In the genomic region with DNA sequence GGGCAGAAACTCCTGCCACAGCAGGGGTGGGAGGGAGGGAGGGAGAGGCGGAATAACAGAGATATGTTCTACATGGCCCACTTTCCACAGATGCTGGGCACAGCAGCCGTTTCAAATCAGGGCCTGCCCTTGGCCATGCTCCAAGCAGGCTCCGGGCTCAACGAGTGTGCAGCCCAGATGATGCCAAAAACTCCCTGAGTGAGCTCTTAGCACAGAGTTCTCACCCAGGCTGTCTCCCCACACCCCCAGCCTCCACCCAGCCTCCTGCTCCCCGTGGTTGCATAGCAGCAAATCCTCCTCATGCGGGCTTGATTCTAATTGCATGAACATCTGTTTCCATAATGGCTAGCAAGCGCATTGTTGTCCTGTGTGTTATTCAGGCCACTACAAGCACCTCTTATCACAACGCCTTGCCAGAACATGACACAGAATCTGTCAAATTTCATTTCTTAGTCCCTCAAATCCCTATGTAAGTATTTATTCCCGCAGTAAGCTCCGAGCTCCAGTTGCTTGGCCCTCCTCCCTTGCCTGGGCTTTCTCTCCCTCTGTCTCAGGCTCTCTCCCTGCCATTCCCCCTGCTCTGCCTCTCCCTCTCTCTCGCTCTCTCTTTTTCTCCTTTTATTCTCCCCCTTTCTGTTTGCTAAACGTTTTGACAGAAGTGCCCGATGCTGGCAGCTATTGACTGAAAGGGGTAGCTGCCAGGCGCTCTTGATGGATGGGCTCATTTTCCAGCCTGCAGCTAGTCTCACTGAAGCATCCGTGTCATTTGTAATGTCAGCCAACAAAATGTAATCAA, we compare ENCODE assay signal across 16 cellular contexts.
DNase-seq lines count a peak whose midpoint lies in the region; ATAC-seq, FAIRE-seq and TF ChIP-seq lines count a peak whose summit lies in the region.
"Had no signal": no experiment of that assay in that cellular context is flagged by ENCODE, and none has a peak within 500 bp of the region (broad histone marks: within the 10 kb centered on the region; RNA-seq: fewer than 3 reads in every experiment).

No MANE protein-coding gene starts in this region.

- no peak for TF ChIP-seq CTCF in RWPE1 (conservative IDR thresholded peaks at IDR 0.05; ENCODE audit: low read depth)

- FAIRE-seq in islet of Langerhans (lab: Jason Lieb, UNC) = peak; percentile 76
- FAIRE-seq: GM12891, TTC549 had no signal

- ATAC-seq in GM18511 (IDR thresholded peaks at IDR 0.05; ENCODE audit: unreplicated experiment) (no peak), HG02610 (IDR thresholded peaks at IDR 0.05; ENCODE audit: unreplicated experiment) (no peak)

- CTCF ChIA-PET in RWPE1 (lab: Yijun Ruan, JAX) = no interaction called here

- POLR2A ChIA-PET in RWPE1 (lab: Yijun Ruan, JAX; ENCODE audit: low non-redundant PET) = no interaction called here

- H3K27ac ChIP-seq in RWPE1 = peak overlapping the region; percentile 66
- H3K27ac ChIP-seq: vagina had no signal

- peak; percentile 44 for DNase-seq in Ammon's horn (ENCODE audit: low spot score)
- peak; percentile 99 for DNase-seq in NCI-H1105 (lab: John Stamatoyannopoulos, UW)
- no peak for DNase-seq in RWPE1 (ENCODE audit: low spot score)
- no peak for DNase-seq in GF-D8 (lab: John Stamatoyannopoulos, UW)
- no peak for DNase-seq in OCI-M1 (lab: John Stamatoyannopoulos, UW)
- DNase-seq: activated naive CD8-positive, alpha-beta T cell treated with anti-CD3 and anti-CD28 coated beads, Interleukin-2, amount 10 ng/mL, durations not matched to agents 7 days and 5 days; esophagus squamous epithelium; mesendoderm; stimulated activated CD4-positive, alpha-beta T cell treated with anti-CD3 and anti-CD28 coated beads, Interleukin-4, amount 100 ng/mL, for 24 hours; stimulated activated naive B cell treated with anti-CD40 and anti-IgM and Interleukin-4, amounts not matched to agents 10 μg/mL and 1 μg/mL and 100 μg/mL, for 72 hours had no signal

Comparison
In these comparisons a context has a peak if more than half of its experiments do, and no peak if none do; other contexts are left out.
1. DNase-seq: peak in Ammon's horn (single experiment) and NCI-H1105 (single experiment); none in RWPE1 (single experiment), GF-D8 (single experiment) and OCI-M1 (single experiment).